In genomic region chr10:73997806-73998622, GRCh38 we compare ENCODE assay signal across 8 cellular contexts. TPM values are rescaled to one million over a fixed set of nuclear protein-coding genes. Genes with fewer than 3 reads are reported as not detected.
DNase-seq lines count a peak whose midpoint lies in the region; ATAC-seq and TF ChIP-seq lines count a peak whose summit lies in the region.

TSS of gene VCL (plus strand) at chr10:73998116. CDS start at chr10:73998208, 92 bp downstream.

- H3K27ac Mint-ChIP-seq in chondrocyte (ENCODE audit: unreplicated experiment) = peak within 1 kb of the TSS; percentile 98

- H3K4me3 ChIP-seq in kidney epithelial cell (ENCODE audit: low read depth, low read length) = peak within 1 kb of the TSS; percentile 98

- H3K27me3 Mint-ChIP-seq in chondrocyte (ENCODE audit: low read depth) = no peaks in the 10 kb centered on the region

- H3K27me3 ChIP-seq in kidney epithelial cell (ENCODE audit: control insufficient read depth, insufficient read depth, low read length) = no peaks in the 10 kb centered on the region

- peaks cover 51% of the 10 kb centered on the region for H3K4me1 Mint-ChIP-seq in chondrocyte (ENCODE audit: low read depth)

- TF ChIP-seq POLR2A in GM19193 (IDR thresholded peaks at IDR 0.05; ENCODE audit: extremely low read depth, insufficient read depth, insufficient read length) = peak; percentile 88

- peak within 1 kb of the TSS; percentile 100 for H3K4me3 Mint-ChIP-seq in chondrocyte (ENCODE audit: unreplicated experiment)

- H3K36me3 Mint-ChIP-seq in chondrocyte (ENCODE audit: low read depth) = peaks cover 15% of the 10 kb centered on the region

- DNase-seq in AML-193 (lab: John Stamatoyannopoulos, UW) = peak; percentile 91 to 92
- DNase-seq in NCI-H510A treated with DMSO at 0.1 percent for 48 hours (lab: John Stamatoyannopoulos, UW) = peak; percentile 96
- DNase-seq in activated CD4-positive, alpha-beta T cell treated with anti-CD3 and anti-CD28 coated beads for 24 hours (ENCODE audit: low read depth in 2 of 2) = peak; percentile 89 to 94
- DNase-seq in chondrocyte (ENCODE audit: low spot score) = peak; percentile 100
- peak; percentile 82 for DNase-seq in kidney epithelial cell (ENCODE audit: low read depth)
- peak; percentile 86 to 93 for DNase-seq in stimulated activated CD4-positive, alpha-beta T cell treated with anti-CD3 and anti-CD28 coated beads, Interleukin-15, amount 100 ng/mL, for 48 hours (ENCODE audit: low read depth in 2 of 2)

- no peak for TF ChIP-seq CTCF in chondrocyte (IDR thresholded peaks at IDR 0.05)
- no peak for TF ChIP-seq CTCF in kidney epithelial cell (IDR thresholded peaks at IDR 0.05; ENCODE audit: insufficient read depth, low read length, poor library complexity, severe bottlenecking)

- H3K9me3 Mint-ChIP-seq in chondrocyte (ENCODE audit: low read depth) = no peaks in the 10 kb centered on the region

- peak; percentile 97 for ATAC-seq in HG03439 (IDR thresholded peaks at IDR 0.05; ENCODE audit: unreplicated experiment)

- no peaks in the 10 kb centered on the region for H3K36me3 ChIP-seq in kidney epithelial cell (ENCODE audit: control insufficient read depth, insufficient read depth, low read length)

RNA-seq across cellular contexts. Expression of gene VCL, which starts in this region (rescaled TPM):
- total RNA-seq in chondrocyte (429 to 498 TPM (median 485 TPM) in 3 replicates), kidney epithelial cell (148 and 151 TPM in 2 replicates)

Comparison
In these comparisons a context has a peak if more than half of its experiments do, and no peak if none do; other contexts are left out.
1. Peak in every context shown above with its lines: DNase-seq, ATAC-seq and H3K4me3 ChIP-seq.